ENCODE assay signal across 22 cellular contexts in the genomic region with DNA sequence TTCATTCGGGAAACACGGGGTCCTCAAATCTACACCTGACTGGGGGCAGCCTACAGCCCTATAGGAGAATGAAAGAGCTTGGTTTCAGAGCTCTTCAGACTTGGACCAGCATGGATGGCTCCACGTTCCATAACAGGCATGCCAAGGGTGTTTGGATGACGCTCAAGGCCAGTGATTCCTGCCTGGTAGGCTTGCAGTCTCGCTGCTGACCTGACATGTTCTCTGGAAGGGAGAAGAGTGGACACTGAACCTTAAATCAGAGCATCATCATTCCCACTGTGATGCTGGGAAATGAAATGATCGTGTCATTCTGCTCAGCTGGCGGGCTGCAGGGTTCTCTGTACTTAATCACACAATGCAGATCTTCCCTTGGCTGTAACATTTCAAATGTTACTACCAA. TPM values are rescaled to one million over a fixed set of nuclear protein-coding genes. Genes with fewer than 3 reads are reported as not detected.
DNase-seq lines count a peak whose midpoint lies in the region; ATAC-seq, FAIRE-seq and TF ChIP-seq lines count a peak whose summit lies in the region.
"Had no signal": no experiment of that assay in that cellular context is flagged by ENCODE, and none has a peak within 500 bp of the region (broad histone marks: within the 10 kb centered on the region; RNA-seq: fewer than 3 reads in every experiment).

No MANE protein-coding gene starts in this region.

- no peak overlapping the region for H3K18ac ChIP-seq in H1 (ENCODE audit: extremely low read depth, low read length)

- no peak overlapping the region for H2AK5ac ChIP-seq in H1 (ENCODE audit: low read depth, low read length)

- H4K5ac ChIP-seq in H1 (ENCODE audit: insufficient read length, low read depth, low read length): no peak overlapping the region

- H2BK5ac ChIP-seq in H1 (ENCODE audit: low read depth, low read length): no peak overlapping the region

- H2BK120ac ChIP-seq in H1 (replicated peaks; ENCODE audit: low read depth, low read length): no peak overlapping the region

- H3K27me3 ChIP-seq in H1 (replicated peaks in 1 of 4; ENCODE audit: control insufficient read depth in 3 of 4, extremely low read depth in 1 of 4, insufficient read depth in 3 of 4, low read length in 3 of 4): no peaks in the 10 kb centered on the region
- H3K27me3 ChIP-seq: gastroesophageal sphincter had no signal

- H3K27ac ChIP-seq in H1 (ENCODE audit: low read depth, low read length): no peak overlapping the region
- H3K27ac ChIP-seq: gastroesophageal sphincter, neutrophil had no signal

- no peak overlapping the region for H2AFZ ChIP-seq in H1 (ENCODE audit: low read length)

- no peak overlapping the region for H3K23ac ChIP-seq in H1 (ENCODE audit: insufficient read length)

- H3K9ac ChIP-seq in H1 (replicated peaks in 1 of 4; ENCODE audit: extremely low read depth in 1 of 4, low read depth in 3 of 4, low read length in 3 of 4): no peak overlapping the region

- H3K36me3 ChIP-seq in H1 (ENCODE audit: control insufficient read depth in 2 of 4, insufficient read depth in 4 of 4, low read length in 3 of 4): peaks cover 0 to 4% (median 0%) of the 10 kb centered on the region in 4 experiments; a peak in 2 of 8 replicates
- H3K36me3 ChIP-seq: neutrophil had no signal

- WGBS in H1 (ENCODE audit: extremely low coverage in 1 of 2, insufficient coverage in 1 of 2, insufficient read length in 1 of 2, insufficient replicate concordance in 2 of 2, low coverage in 1 of 2, low lambda C conversion rate in 2 of 2, missing lambda C conversion rate in 1 of 2), 2 experiments: 88% methylated on average over 7 of the region's 7 CpGs; no CpG with 5 or more reads in 1 of the 2 experiments

- H2BK20ac ChIP-seq in H1 (ENCODE audit: low read length): no peak overlapping the region

- H3K23me2 ChIP-seq in H1 (ENCODE audit: low read depth, low read length): no peaks in the 10 kb centered on the region; the same call in 1 of the 2 replicates

- no peak overlapping the region for H2BK12ac ChIP-seq in H1 (ENCODE audit: low read depth, low read length)

- H2BK15ac ChIP-seq in H1 (ENCODE audit: low read length): no peak overlapping the region

- no peaks in the 10 kb centered on the region for H3K79me2 ChIP-seq in H1 (ENCODE audit: control insufficient read depth in 1 of 2, insufficient read depth in 2 of 2, low read length in 2 of 2)

- no peak for TF ChIP-seq RAD21 in H1 (IDR thresholded peaks at IDR 0.05 in 1 of 2, conservative IDR thresholded peaks at IDR 0.05 in 1 of 2; ENCODE audit: low read depth in 2 of 2, low read length in 2 of 2)

- no peak for FAIRE-seq in H1 (lab: Jason Lieb, UNC)
- FAIRE-seq: endothelial cell of umbilical vein, G401.6, GM18507 had no signal

- H3K4ac ChIP-seq in H1 (replicated peaks; ENCODE audit: insufficient read length, low read depth, low read length): no peak overlapping the region

- H4K20me1 ChIP-seq in H1 (replicated peaks in 1 of 2; ENCODE audit: control insufficient read depth in 1 of 2, insufficient read depth in 2 of 2, low read length in 2 of 2): peaks cover 0 to 4% of the 10 kb centered on the region in 2 experiments

- no peak overlapping the region for H3K56ac ChIP-seq in H1 (replicated peaks; ENCODE audit: insufficient read length, low read depth, low read length)

- H4K91ac ChIP-seq in H1 (replicated peaks; ENCODE audit: insufficient read length, low read length): no peak overlapping the region

- TF ChIP-seq CTCF in H1 (IDR thresholded peaks at IDR 0.05; ENCODE audit: control extremely low read depth in 1 of 3, insufficient read depth in 1 of 3, low read depth in 1 of 3, low read length in 3 of 3): no peak

- H3K14ac ChIP-seq in H1 (ENCODE audit: insufficient read length): no peak overlapping the region

- no peak for TF ChIP-seq POLR2A in H1 (IDR thresholded peaks at IDR 0.05; ENCODE audit: control extremely low read depth in 1 of 2, low read depth in 2 of 2, low read length in 2 of 2)

- CTCF ChIA-PET in H1 (lab: Charles Lee; ENCODE audit: partially characterized antibody): interaction anchor here (0.6 to 1.8 kb wide), 2 partner anchors 10 to 15 kb away, joined by 3 to 4 read pairs; no protein-coding TSS in a partner anchor

- no peak overlapping the region for H3K4me3 ChIP-seq in H1 (ENCODE audit: extremely low read depth in 1 of 4, insufficient read depth in 2 of 4, low read depth in 3 of 4, low read length in 4 of 4)
- H3K4me3 ChIP-seq: gastroesophageal sphincter had no signal

- no peaks in the 10 kb centered on the region for H3K9me3 ChIP-seq in H1 (ENCODE audit: insufficient read depth in 2 of 2, low read depth in 1 of 2, low read length in 1 of 2)
- H3K9me3 ChIP-seq: gastroesophageal sphincter, neutrophil had no signal

- ATAC-seq in GM18502 (IDR thresholded peaks at IDR 0.05; ENCODE audit: poor library complexity, unreplicated experiment): peak; percentile 22
- peak; percentile 17 for ATAC-seq in GM21447 (IDR thresholded peaks at IDR 0.05; ENCODE audit: unreplicated experiment)
- peak; percentile 9 for ATAC-seq in HG02981 (IDR thresholded peaks at IDR 0.05; ENCODE audit: unreplicated experiment)
- ATAC-seq: activated CD8-positive, alpha-beta T cell treated with anti-CD3 and anti-CD28 coated beads, Interleukin-2, amount 10 ng/mL, durations not matched to agents 7 days and 5 days; activated T-helper 17 cell treated with anti-CD3 and anti-CD28 coated beads, Interleukin-2, amount 50 U/mL, for 72 hours; gastroesophageal sphincter had no signal

- TF ChIP-seq EP300 in H1 (IDR thresholded peaks at IDR 0.05; ENCODE audit: borderline replicate concordance in 1 of 2, low read depth in 2 of 2, low read length in 2 of 2): no peak

- H4K8ac ChIP-seq in H1 (ENCODE audit: extremely low read depth, insufficient read depth, low read length): peak overlapping the region; percentile 3; the same call in 1 of the 2 replicates

- no peaks in the 10 kb centered on the region; the same call in 1 of the 2 replicates for H3K79me1 ChIP-seq in H1 (ENCODE audit: low read depth, low read length)

- no peak overlapping the region for H3K4me2 ChIP-seq in H1 (ENCODE audit: insufficient read depth in 1 of 2, low read depth in 2 of 2, low read length in 2 of 2)

- peaks cover 0 to 7% (median 4%) of the 10 kb centered on the region in 4 experiments; a peak in 5 of 7 replicates for H3K4me1 ChIP-seq in H1 (replicated peaks in 1 of 4; ENCODE audit: control insufficient read depth in 3 of 4, insufficient read depth in 4 of 4, low read length in 3 of 4)
- H3K4me1 ChIP-seq: gastroesophageal sphincter had no signal

- POLR2A ChIA-PET in H1 (lab: Charles Lee; ENCODE audit: partially characterized antibody): interaction anchor here (1.3 kb wide), 1 partner anchor 18 kb away, joined by 3 read pairs; no protein-coding TSS in a partner anchor

- DNase-seq in H1 (ENCODE audit: low read depth in 1 of 2, low spot score in 2 of 2): no peak
- no peak for DNase-seq in occipital lobe (lab: John Stamatoyannopoulos, UW)
- no peak for DNase-seq in stimulated activated naive CD4-positive, alpha-beta T cell treated with Interleukin-2 at 50 U/mL for 16 hours (lab: John Stamatoyannopoulos, UW)
- DNase-seq in NCI-H2171 (lab: John Stamatoyannopoulos, UW): no peak
- no peak for DNase-seq in kidney tubule cell (ENCODE audit: low spot score)
- DNase-seq: activated CD8-positive, alpha-beta T cell treated with anti-CD3 and anti-CD28 coated beads, Interleukin-2, amount 10 ng/mL, durations not matched to agents 7 days and 5 days; COR-L47; GOT3; mesenchymal stem cell; NCI-H1105; NCI-H2227 treated with DMSO at 0.1 percent for 48 hours; OCI-M1; stimulated activated CD4-positive, alpha-beta T cell treated with anti-CD3 and anti-CD28 coated beads, Interleukin-4, amount 100 ng/mL, for 4 hours had no signal

TF ChIP-seq in H1, 55 proteins besides CTCF, POLR2A, EP300 and RAD21:
- no peak for TF ChIP-seq SUZ12 (IDR thresholded peaks at IDR 0.05; ENCODE audit: low read length)
- TF ChIP-seq ASH2L (IDR thresholded peaks at IDR 0.05; ENCODE audit: low read length): no peak
- TF ChIP-seq KDM1A (IDR thresholded peaks at IDR 0.05; ENCODE audit: borderline replicate concordance, low read length): no peak
- TF ChIP-seq NANOG (IDR thresholded peaks at IDR 0.05; ENCODE audit: insufficient read depth, low read depth, low read length, poor library complexity, severe bottlenecking): no peak
- TF ChIP-seq GABPA (IDR thresholded peaks at IDR 0.05; ENCODE audit: borderline replicate concordance, insufficient read depth, low read length): no peak
- TF ChIP-seq SIX5 (IDR thresholded peaks at IDR 0.05; ENCODE audit: low read depth, low read length): no peak
- no peak for TF ChIP-seq CHD2 (IDR thresholded peaks at IDR 0.05; ENCODE audit: low read length)
- no peak for TF ChIP-seq SP4 (IDR thresholded peaks at IDR 0.05; ENCODE audit: low read length)
- TF ChIP-seq TBP (IDR thresholded peaks at IDR 0.05; ENCODE audit: low read depth, low read length): no peak
- no peak for TF ChIP-seq PHF8 (conservative IDR thresholded peaks at IDR 0.05; ENCODE audit: low read depth, low read length)
TF ChIP-seq in H1: peak in this region for 0.

RNA-seq across cellular contexts. Expression of a gene that starts 57.1 kb away (rescaled TPM):
- total RNA-seq in H1 (2021; fragmentation: NEBNext Ultra II Directional; extraction: Animal tissue kit (Norgen Biotek cat#: 25700)): 0.39 and 0.40 TPM in 2 replicates
- 0.82 and 0.92 TPM in 2 replicates for polyA plus RNA-seq in H1 (2011; rRNA removed)
- 0.72 TPM for polyA plus RNA-seq in H1 (2011; cell fraction: cytosol; rRNA removed)
- 0.93 TPM for polyA plus RNA-seq in H1 (2011; cell fraction: nucleus; rRNA removed)
- 0.51 to 1.0 TPM (median 0.80 TPM) in 4 replicates for polyA plus RNA-seq in H1 (2012, experiment 1 of 2)
- polyA plus RNA-seq in H1 (2012, experiment 2 of 2): 0.34 TPM
- 0.61 TPM for polyA plus RNA-seq in H1 (2013, experiment 1 of 2)
- polyA plus RNA-seq in H1 (2013, experiment 2 of 2): 0.75 TPM
- 0.09 TPM in 1 of 2 replicates, not detected in the other for polyA minus RNA-seq in H1 (2011; rRNA and poly(A)+ RNA removed)
- not detected for polyA minus RNA-seq in H1 (2011; cell fraction: cytosol; rRNA and poly(A)+ RNA removed)
- 0.70 TPM for polyA minus RNA-seq in H1 (2011; cell fraction: nucleus; rRNA and poly(A)+ RNA removed)
- total RNA-seq in occipital lobe: 2.2 TPM
- total RNA-seq: activated CD8-positive, alpha-beta T cell treated with anti-CD3 and anti-CD28 coated beads, Interleukin-2, amount 10 ng/mL, durations not matched to agents 7 days and 5 days; activated T-helper 17 cell treated with anti-CD3 and anti-CD28 coated beads, Interleukin-2, amount 50 U/mL, for 72 hours; endothelial cell of umbilical vein had no signal
